8 cellular contexts compared by ENCODE assay signal in the genomic region with DNA sequence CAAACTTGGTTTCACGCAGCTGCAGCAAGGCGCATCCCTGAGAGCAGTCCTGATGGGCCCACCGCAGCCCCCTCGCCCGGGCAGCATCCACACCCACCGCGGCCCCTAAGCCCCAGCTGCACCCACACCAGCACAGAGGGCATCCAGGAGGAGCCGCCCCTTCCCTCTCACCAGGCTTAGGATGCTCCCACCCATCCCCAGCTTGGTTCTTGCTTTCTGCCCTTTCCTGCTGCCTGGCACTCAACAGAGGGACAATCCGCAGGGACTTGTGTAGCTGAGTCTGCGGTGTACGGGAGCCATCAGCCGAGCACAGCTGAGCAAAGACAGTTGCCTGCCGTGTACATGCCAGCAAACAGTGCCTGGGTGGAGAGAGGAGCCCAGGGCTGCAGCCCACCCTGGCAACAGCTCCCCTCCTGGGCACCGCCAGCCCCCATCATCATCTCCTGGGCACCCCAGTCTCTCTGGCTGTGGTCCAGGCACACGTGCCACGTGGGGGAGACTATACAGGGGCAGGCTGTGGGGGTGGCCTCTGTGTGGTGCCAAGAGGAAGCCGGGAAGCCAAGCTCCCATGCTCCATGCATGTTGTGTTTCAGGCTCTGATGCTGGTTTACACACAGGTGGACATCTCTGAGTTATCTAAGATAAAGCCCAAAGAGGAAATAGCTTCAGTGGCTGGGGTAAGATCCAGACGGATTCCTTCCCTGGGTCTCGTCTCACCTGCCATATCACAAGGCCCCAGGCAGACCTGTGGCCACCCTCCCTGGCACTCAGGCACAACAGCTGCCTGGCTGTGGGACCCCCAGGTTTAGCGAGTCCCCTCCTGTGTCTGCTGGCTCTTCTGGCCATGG. TPM values are rescaled to one million over a fixed set of nuclear protein-coding genes. Genes with fewer than 3 reads are reported as not detected.
DNase-seq lines count a peak whose midpoint lies in the region; ATAC-seq and TF ChIP-seq lines count a peak whose summit lies in the region.
"Had no signal": no experiment of that assay in that cellular context is flagged by ENCODE, and none has a peak within 500 bp of the region (broad histone marks: within the 10 kb centered on the region; RNA-seq: fewer than 3 reads in every experiment).

No MANE protein-coding gene starts in this region.

- H3K27me3 Mint-ChIP-seq in CD4-positive, alpha-beta T cell, result no peaks in the 10 kb centered on the region
- no peaks in the 10 kb centered on the region for H3K27me3 Mint-ChIP-seq in activated CD8-positive, alpha-beta T cell treated with anti-CD3 and anti-CD28 coated beads for 36 hours
- H3K27me3 Mint-ChIP-seq: activated B cell treated with CpG ODN at 0.5 μM for 24 hours had no signal

- H4K20me1 ChIP-seq in HCT116 (ENCODE audit: insufficient read depth), result no peaks in the 10 kb centered on the region

- H3K4me3 ChIP-seq in HCT116 (replicated peaks in 1 of 2; ENCODE audit: low read depth in 1 of 2, low read length in 2 of 2) (no peak overlapping the region), mesodermal cell (ENCODE audit: extremely low read depth, insufficient read depth, low read length, poor library complexity, severe bottlenecking) (no peak overlapping the region)

- H3K4me3 Mint-ChIP-seq in CD4-positive, alpha-beta T cell, result peak overlapping the region; percentile 78
- H3K4me3 Mint-ChIP-seq in activated CD8-positive, alpha-beta T cell treated with anti-CD3 and anti-CD28 coated beads for 36 hours, result peak overlapping the region; percentile 73

- H3K27ac ChIP-seq in CD4-positive, alpha-beta T cell (ENCODE audit: low read depth, low read length), result peak overlapping the region; percentile 99
- H3K27ac ChIP-seq in HCT116 (ENCODE audit: low read depth, low read length) (peak overlapping the region; percentile 22; the same call in 1 of the 2 replicates), mesodermal cell (ENCODE audit: low read depth, low read length, severe bottlenecking) (peak overlapping the region; percentile 59)

- RAD21 ChIA-PET in HCT116 (lab: Charles Lee; ENCODE audit: low non-redundant PET in 1 of 2, low total read pairs in 2 of 2, uncharacterized antibody in 2 of 2, unreplicated experiment in 2 of 2), result no interaction called here

- intact Hi-C loops in CD4-positive, alpha-beta T cell (cut with DNase I, micrococcal nuclease), result loop anchor here (1.0 to 5.0 kb wide), 3 partner anchors 16 to 133 kb away; no protein-coding TSS in a partner anchor
- intact Hi-C loops in HCT116 (cut with micrococcal nuclease), result no loop called here
- intact Hi-C loops in activated CD8-positive, alpha-beta T cell treated with anti-CD3 and anti-CD28 coated beads for 36 hours (cut with micrococcal nuclease), result loop anchor here (5.0 kb wide), 1 partner anchor 33 kb away; no protein-coding TSS in a partner anchor

- H3K4me1 ChIP-seq in HCT116 (ENCODE audit: control insufficient read depth in 1 of 2, insufficient read depth in 2 of 2, low read length in 2 of 2) (peaks cover 17 to 22% of the 10 kb centered on the region in 2 experiments), mesodermal cell (ENCODE audit: control insufficient read depth, insufficient read depth, low read length, poor library complexity, severe bottlenecking) (peaks cover 31% of the 10 kb centered on the region)

- no peak for TF ChIP-seq POLR2A in HCT116 (IDR thresholded peaks at IDR 0.05; ENCODE audit: borderline replicate concordance, extremely low read depth, insufficient read depth, insufficient read length)

- no peak overlapping the region for H2AFZ ChIP-seq in HCT116 (ENCODE audit: low read depth, low read length, poor library complexity, severe bottlenecking)

- H3K4me2 ChIP-seq in HCT116 (ENCODE audit: low read length), result peak overlapping the region; percentile 73

- no peak for DNase-seq in CD4-positive, alpha-beta T cell
- DNase-seq in HCT116 (ENCODE audit: low read depth, low spot score) (no peak), LoVo (ENCODE audit: low spot score) (no peak), UCSD-AML1 (lab: John Stamatoyannopoulos, UW; ENCODE audit: unreplicated experiment) (no peak)
- DNase-seq in activated CD8-positive, alpha-beta T cell treated with anti-CD3 and anti-CD28 coated beads for 36 hours, result peak; percentile 35
- DNase-seq: activated B cell treated with CpG ODN at 0.5 μM for 24 hours had no signal

- no peak for TF ChIP-seq CTCF in CD4-positive, alpha-beta T cell (IDR thresholded peaks at IDR 0.05)
- no peak for TF ChIP-seq CTCF in HCT116 (IDR thresholded peaks at IDR 0.05 in 2 of 3, conservative IDR thresholded peaks at IDR 0.05 in 1 of 3; ENCODE audit: borderline replicate concordance in 1 of 3, insufficient read depth in 1 of 3, low read depth in 2 of 3, low read length in 2 of 3)
- TF ChIP-seq CTCF in activated CD8-positive, alpha-beta T cell treated with anti-CD3 and anti-CD28 coated beads for 36 hours (IDR thresholded peaks at IDR 0.05), result no peak

- CTCF ChIA-PET in CD4-positive, alpha-beta T cell (lab: Charles Lee), result interaction anchor here (1.2 to 3.4 kb wide), 3 partner anchors 19 to 160 kb away, joined by 4 to 19 read pairs (median 16); no protein-coding TSS in a partner anchor
- CTCF ChIA-PET in HCT116 (lab: Charles Lee), result no interaction called here
- CTCF ChIA-PET in activated CD8-positive, alpha-beta T cell treated with anti-CD3 and anti-CD28 coated beads for 36 hours (lab: Charles Lee), result interaction anchor here (0.9 to 2.5 kb wide), 10 partner anchors 10 to 160 kb away, joined by 3 to 11 read pairs (median 4); a partner anchor contains a TSS

- POLR2A ChIA-PET in CD4-positive, alpha-beta T cell (lab: Charles Lee), result interaction anchor here (1.9 to 3.5 kb wide), 4 partner anchors 16 to 135 kb away, joined by 4 to 92 read pairs (median 17); a partner anchor contains a TSS
- POLR2A ChIA-PET in HCT116 (lab: Charles Lee), result interaction anchor here (0.7 kb wide), 1 partner anchor 14 kb away, joined by 3 read pairs; no protein-coding TSS in a partner anchor
- POLR2A ChIA-PET in activated CD8-positive, alpha-beta T cell treated with anti-CD3 and anti-CD28 coated beads for 36 hours (lab: Charles Lee), result interaction anchor here (0.6 to 8.8 kb wide), 9 partner anchors 14 to 160 kb away, joined by 3 to 96 read pairs (median 3); a partner anchor contains a TSS

- WGBS in mesodermal cell (ENCODE audit: insufficient coverage in 2 of 2), 2 experiments, result 82 to 91% methylated on average over 12 to 19 of the region's 20 CpGs

- ATAC-seq in CD4-positive, alpha-beta T cell (ENCODE audit: poor library complexity), result no peak
- ATAC-seq in HCT116 (no peak), HG03196 (IDR thresholded peaks at IDR 0.05; ENCODE audit: unreplicated experiment) (no peak)
- ATAC-seq in activated CD8-positive, alpha-beta T cell treated with anti-CD3 and anti-CD28 coated beads for 36 hours, result no peak

- BruUV-seq in HCT116 (replicated peaks; lab: Mats Ljungman, UMichigan), result no TSS peak

- H3K36me3 ChIP-seq in HCT116 (ENCODE audit: control insufficient read depth in 1 of 2, insufficient read depth in 2 of 2, low read length in 2 of 2) (no peaks in the 10 kb centered on the region), mesodermal cell (ENCODE audit: control insufficient read depth, insufficient read depth, low read length) (no peaks in the 10 kb centered on the region)

- H3K27me3 ChIP-seq in CD4-positive, alpha-beta T cell (ENCODE audit: control insufficient read depth, insufficient read depth, low read length), result no peaks in the 10 kb centered on the region
- H3K27me3 ChIP-seq in HCT116 (ENCODE audit: insufficient read depth, low read length), result no peaks in the 10 kb centered on the region

- no peaks in the 10 kb centered on the region for H3K9me2 ChIP-seq in HCT116 (ENCODE audit: insufficient read depth)

- H3K9ac ChIP-seq in HCT116 (ENCODE audit: low read length), result peak overlapping the region; percentile 35

- no peaks in the 10 kb centered on the region for H3K79me2 ChIP-seq in HCT116 (ENCODE audit: insufficient read depth, low read length)

- H3K36me3 Mint-ChIP-seq in CD4-positive, alpha-beta T cell (ENCODE audit: low read depth), result peaks cover 6% of the 10 kb centered on the region
- peaks cover 13% of the 10 kb centered on the region for H3K36me3 Mint-ChIP-seq in activated CD8-positive, alpha-beta T cell treated with anti-CD3 and anti-CD28 coated beads for 36 hours (ENCODE audit: low read depth)

- H3K27ac Mint-ChIP-seq in CD4-positive, alpha-beta T cell, result peak overlapping the region; percentile 97
- peak overlapping the region; percentile 97 for H3K27ac Mint-ChIP-seq in activated CD8-positive, alpha-beta T cell treated with anti-CD3 and anti-CD28 coated beads for 36 hours

- TF ChIP-seq RAD21 in HCT116 (IDR thresholded peaks at IDR 0.05; ENCODE audit: low read depth), result no peak

- H3K9me3 ChIP-seq in CD4-positive, alpha-beta T cell (ENCODE audit: control insufficient read depth, low read length), result no peaks in the 10 kb centered on the region
- no peaks in the 10 kb centered on the region for H3K9me3 ChIP-seq in HCT116 (ENCODE audit: control insufficient read depth in 1 of 2, insufficient read depth in 1 of 2, low read depth in 1 of 2, low read length in 2 of 2)
- H3K9me3 ChIP-seq in mesodermal cell (ENCODE audit: control insufficient read depth, low read length), result no peaks in the 10 kb centered on the region

- no peaks in the 10 kb centered on the region for H3K9me3 Mint-ChIP-seq in CD4-positive, alpha-beta T cell
- H3K9me3 Mint-ChIP-seq in activated CD8-positive, alpha-beta T cell treated with anti-CD3 and anti-CD28 coated beads for 36 hours, result no peaks in the 10 kb centered on the region
- H3K9me3 Mint-ChIP-seq: activated B cell treated with CpG ODN at 0.5 μM for 24 hours had no signal

- H3K4me1 Mint-ChIP-seq in CD4-positive, alpha-beta T cell (ENCODE audit: low read depth), result peaks cover 86% of the 10 kb centered on the region
- H3K4me1 Mint-ChIP-seq in activated CD8-positive, alpha-beta T cell treated with anti-CD3 and anti-CD28 coated beads for 36 hours (ENCODE audit: low read depth), result peaks cover 80% of the 10 kb centered on the region

RNA-seq across cellular contexts. Expression of a gene that starts 36.1 kb away (rescaled TPM):
- 1 to 10 TPM; 3.0 to 6.5 TPM for total RNA-seq in CD4-positive, alpha-beta T cell
- total RNA-seq in HCT116 (2021; ENCODE audit: unreplicated experiment), result 12.1 TPM
- 8.8 and 10.9 TPM in 2 replicates for polyA plus RNA-seq in HCT116 (2012)
- 10 to 100 TPM; 16.2 to 17.4 TPM for total RNA-seq in activated CD8-positive, alpha-beta T cell treated with anti-CD3 and anti-CD28 coated beads for 36 hours
- polyA plus RNA-seq in mesodermal cell (2013, experiment 1 of 2), result 8.4 TPM
- polyA plus RNA-seq in mesodermal cell (2013, experiment 2 of 2), result 7.7 TPM

RNA-seq across cellular contexts. Expression of a gene that starts 36.1 kb away (rescaled TPM):
- 10 to 100 TPM; 24.7 TPM for total RNA-seq in CD4-positive, alpha-beta T cell
- total RNA-seq in HCT116 (2021; ENCODE audit: unreplicated experiment), result 24.6 TPM
- 13.7 and 15.3 TPM in 2 replicates for polyA plus RNA-seq in HCT116 (2012)
- 10 to 100 TPM; 14.7 to 17.4 TPM for total RNA-seq in activated CD8-positive, alpha-beta T cell treated with anti-CD3 and anti-CD28 coated beads for 36 hours
- 9.7 TPM for polyA plus RNA-seq in mesodermal cell (2013, experiment 1 of 2)
- 8.9 TPM for polyA plus RNA-seq in mesodermal cell (2013, experiment 2 of 2)

RNA-seq across cellular contexts. Expression of a gene that starts 50.8 kb away (rescaled TPM):
- total RNA-seq in CD4-positive, alpha-beta T cell, result 10 to 100 TPM; 11.3 to 11.4 TPM
- total RNA-seq in HCT116 (2021; ENCODE audit: unreplicated experiment), result 109 TPM
- 142 and 156 TPM in 2 replicates for polyA plus RNA-seq in HCT116 (2012)
- 10 to 100 TPM; 70.7 to 74.5 TPM for total RNA-seq in activated CD8-positive, alpha-beta T cell treated with anti-CD3 and anti-CD28 coated beads for 36 hours
- 94.8 TPM for polyA plus RNA-seq in mesodermal cell (2013, experiment 1 of 2)
- polyA plus RNA-seq in mesodermal cell (2013, experiment 2 of 2), result 77.3 TPM

RNA-seq across cellular contexts. Expression of a gene that starts 50.9 kb away (rescaled TPM):
- total RNA-seq in CD4-positive, alpha-beta T cell, result 10 to 100 TPM; 18.6 to 19.5 TPM
- total RNA-seq in HCT116 (2021; ENCODE audit: unreplicated experiment), result 19.7 TPM
- 13.2 and 14.8 TPM in 2 replicates for polyA plus RNA-seq in HCT116 (2012)
- total RNA-seq in activated CD8-positive, alpha-beta T cell treated with anti-CD3 and anti-CD28 coated beads for 36 hours, result 10 to 100 TPM; 18.0 to 18.5 TPM
- 10.9 TPM for polyA plus RNA-seq in mesodermal cell (2013, experiment 1 of 2)
- 9.3 TPM for polyA plus RNA-seq in mesodermal cell (2013, experiment 2 of 2)

Comparison
In these comparisons a context has a peak if more than half of its experiments do, and no peak if none do; other contexts are left out.
1. H3K27ac ChIP-seq: peak in every context shown above with its lines; median percentile 99 in CD4-positive, alpha-beta T cell; 59 in mesodermal cell; 22 in HCT116.